Comparison of ENCODE assay signal across 1 cellular context in genomic region chr12:81120961-81121360, GRCh38.
A peak's percentile ranks its signal among the peaks of the same experiment; 100 is the strongest.
TF ChIP-seq lines count a peak whose summit lies in the region.

No MANE protein-coding gene starts in this region.

TF ChIP-seq in HepG2, 621 proteins besides CTCF, POLR2A, EP300 and RAD21 (continued from another document and continues in another):
- TF ChIP-seq ZNF609 (CRISPR knock-in tag; IDR thresholded peaks at IDR 0.05; ENCODE audit: borderline replicate concordance) (peak; percentile 64; the same call in 1 of the 2 replicates), KAT2B (IDR thresholded peaks at IDR 0.05; ENCODE audit: borderline replicate concordance, low read depth, low read length) (peak; percentile 98), ISL2 (CRISPR knock-in tag; IDR thresholded peaks at IDR 0.05) (peak; percentile 77; the same call in 1 of the 2 replicates), MYPOP (CRISPR knock-in tag; IDR thresholded peaks at IDR 0.05) (no peak), MED1 (CRISPR knock-in tag; IDR thresholded peaks at IDR 0.05) (peak; percentile 87), RXRA (CRISPR knock-in tag; IDR thresholded peaks at IDR 0.05) (no peak; the same call in 1 of the 2 replicates), ONECUT2 (CRISPR knock-in tag; IDR thresholded peaks at IDR 0.05) (peak; percentile 95), ZNF124 (CRISPR knock-in tag; IDR thresholded peaks at IDR 0.05) (no peak), BCL6 (CRISPR knock-in tag; IDR thresholded peaks at IDR 0.05) (peak; percentile 66; the same call in 1 of the 2 replicates), ATF1 (CRISPR knock-in tag; IDR thresholded peaks at IDR 0.05) (peak; percentile 40; the same call in 1 of the 2 replicates), ZNF317 (CRISPR knock-in tag; IDR thresholded peaks at IDR 0.05) (no peak), GTF2F1 (IDR thresholded peaks at IDR 0.05; ENCODE audit: low read length) (no peak), GATAD2A (CRISPR knock-in tag; IDR thresholded peaks at IDR 0.05) (peak; percentile 99), PCBP1 (IDR thresholded peaks at IDR 0.05; ENCODE audit: borderline replicate concordance, low read depth, low read length) (no peak), DPF2 (CRISPR knock-in tag; IDR thresholded peaks at IDR 0.05; ENCODE audit: borderline replicate concordance, low read depth) (peak; percentile 63; the same call in 1 of the 2 replicates), GATA4 (IDR thresholded peaks at IDR 0.05; ENCODE audit: borderline replicate concordance, low read depth) (peak; percentile 26; the same call in 1 of the 2 replicates), ZFP36L1 (CRISPR knock-in tag; IDR thresholded peaks at IDR 0.05) (no peak), BHLHE40 (IDR thresholded peaks at IDR 0.05; ENCODE audit: low read length) (no peak), SOX6 (IDR thresholded peaks at IDR 0.05) (no peak), SOX6 (CRISPR knock-in tag; IDR thresholded peaks at IDR 0.05) (peak; percentile 82), PRPF4 (IDR thresholded peaks at IDR 0.05; ENCODE audit: low read depth, low read length, poor library complexity, severe bottlenecking) (no peak), HDAC2 (CRISPR knock-in tag; IDR thresholded peaks at IDR 0.05) (peak; percentile 77), HOXD1 (CRISPR knock-in tag; IDR thresholded peaks at IDR 0.05) (no peak), KMT2A (CRISPR knock-in tag; IDR thresholded peaks at IDR 0.05) (no peak), ZNF354B (CRISPR knock-in tag; IDR thresholded peaks at IDR 0.05) (no peak), HMG20A (CRISPR knock-in tag; IDR thresholded peaks at IDR 0.05; ENCODE audit: borderline replicate concordance) (peak; percentile 77), ZNF766 (CRISPR knock-in tag; IDR thresholded peaks at IDR 0.05; ENCODE audit: borderline replicate concordance) (no peak), SNAPC5 (CRISPR knock-in tag; IDR thresholded peaks at IDR 0.05; ENCODE audit: borderline replicate concordance) (no peak), ADNP (CRISPR knock-in tag; IDR thresholded peaks at IDR 0.05) (no peak), SRSF1 (optimal IDR thresholded peaks at IDR 0.05; ENCODE audit: low read depth, low read length) (no peak), ZNF3 (CRISPR knock-in tag; IDR thresholded peaks at IDR 0.05) (no peak), AHDC1 (CRISPR knock-in tag; IDR thresholded peaks at IDR 0.05; ENCODE audit: borderline replicate concordance) (peak; percentile 90), JUN (CRISPR knock-in tag; IDR thresholded peaks at IDR 0.05) (0 out of 2 replicates have a peak, but pooled peaks have one; percentile 65), EEA1 (CRISPR knock-in tag; IDR thresholded peaks at IDR 0.05; ENCODE audit: borderline replicate concordance) (no peak), FOXA3 (CRISPR knock-in tag; IDR thresholded peaks at IDR 0.05) (peak; percentile 73), ZNF333 (CRISPR knock-in tag; IDR thresholded peaks at IDR 0.05; ENCODE audit: borderline replicate concordance) (no peak), DDIT3 (CRISPR knock-in tag; IDR thresholded peaks at IDR 0.05) (0 out of 2 replicates have a peak, but pooled peaks have one; percentile 76), ZNF570 (CRISPR knock-in tag; IDR thresholded peaks at IDR 0.05; ENCODE audit: borderline replicate concordance) (no peak), THRA (CRISPR knock-in tag; IDR thresholded peaks at IDR 0.05; ENCODE audit: borderline replicate concordance) (peak; percentile 78; the same call in 1 of the 2 replicates), KDM4B (CRISPR knock-in tag; IDR thresholded peaks at IDR 0.05) (no peak), NONO (IDR thresholded peaks at IDR 0.05) (no peak), NONO (CRISPR knock-in tag; conservative IDR thresholded peaks at IDR 0.05) (peak; percentile 42; the same call in 1 of the 2 replicates), ZNF652 (CRISPR knock-in tag; IDR thresholded peaks at IDR 0.05; ENCODE audit: borderline replicate concordance, low read depth) (peak; percentile 73; the same call in 1 of the 2 replicates), NR2C2 (CRISPR knock-in tag; IDR thresholded peaks at IDR 0.05; ENCODE audit: borderline replicate concordance) (peak; percentile 80), ZNF780A (CRISPR knock-in tag; IDR thresholded peaks at IDR 0.05) (no peak), ZBED4 (CRISPR knock-in tag; IDR thresholded peaks at IDR 0.05; ENCODE audit: borderline replicate concordance) (no peak), ZNF772 (CRISPR knock-in tag; IDR thresholded peaks at IDR 0.05) (no peak), ZNF503 (CRISPR knock-in tag; IDR thresholded peaks at IDR 0.05) (peak; percentile 37; the same call in 1 of the 2 replicates), ETV5 (CRISPR knock-in tag; IDR thresholded peaks at IDR 0.05; ENCODE audit: borderline replicate concordance) (peak; percentile 73; the same call in 1 of the 2 replicates), PLRG1 (conservative IDR thresholded peaks at IDR 0.05) (no peak), HOXA3 (CRISPR knock-in tag; IDR thresholded peaks at IDR 0.05) (0 out of 2 replicates have a peak, but pooled peaks have one; percentile 18)
